ENCODE assay signal across 8 cellular contexts in genomic region chr12:56522486-56523193, GRCh38. TPM values are rescaled to one million over a fixed set of nuclear protein-coding genes. Genes with fewer than 3 reads are reported as not detected.
DNase-seq lines count a peak whose midpoint lies in the region; ATAC-seq and TF ChIP-seq lines count a peak whose summit lies in the region.

No MANE protein-coding gene starts in this region.

- no peaks in the 10 kb centered on the region for H3K27me3 Mint-ChIP-seq in CD4-positive, alpha-beta T cell

- no peak for DNase-seq in CD4-positive, alpha-beta T cell
- no peak for DNase-seq in NT2/D1 (ENCODE audit: low read depth, low spot score)
- peak; percentile 51 for DNase-seq in dermis blood vessel endothelial cell
- DNase-seq in stimulated activated CD4-positive, alpha-beta T cell treated with anti-CD3 and anti-CD28 coated beads, Interleukin-4, amount 100 ng/mL, for 4 hours = no peak
- DNase-seq in CD1c-positive myeloid dendritic cell (ENCODE audit: extremely low spot score) = no peak

- H3K9ac ChIP-seq in NT2/D1 (ENCODE audit: insufficient read length, low read depth) = peak overlapping the region; percentile 78

- no peaks in the 10 kb centered on the region for H3K36me3 Mint-ChIP-seq in CD4-positive, alpha-beta T cell (ENCODE audit: low read depth)

- H3K36me3 ChIP-seq in NT2/D1 (ENCODE audit: insufficient read depth, insufficient read length, low read length) = no peaks in the 10 kb centered on the region

- POLR2A ChIA-PET in CD4-positive, alpha-beta T cell (lab: Charles Lee) = interaction anchor here (0.9 to 3.1 kb wide), 12 partner anchors 8 to 589 kb away, joined by 3 to 18 read pairs (median 4); partner anchors contain the start of genes GLS2, PTGES3 and STAT6

- H3K9me3 ChIP-seq in CD4-positive, alpha-beta T cell (ENCODE audit: control insufficient read depth, low read length) = no peaks in the 10 kb centered on the region
- H3K9me3 ChIP-seq in NT2/D1 (ENCODE audit: insufficient read depth, low read length) (no peaks in the 10 kb centered on the region), mononuclear cell (ENCODE audit: low read depth, low read length) (no peaks in the 10 kb centered on the region)

- H3K4me3 Mint-ChIP-seq in CD4-positive, alpha-beta T cell = peak overlapping the region; percentile 98

- peaks cover 38% of the 10 kb centered on the region for H3K4me1 Mint-ChIP-seq in CD4-positive, alpha-beta T cell (ENCODE audit: low read depth)

- no peak for TF ChIP-seq CTCF in CD4-positive, alpha-beta T cell (IDR thresholded peaks at IDR 0.05)

- no peaks in the 10 kb centered on the region for H3K9me3 Mint-ChIP-seq in CD4-positive, alpha-beta T cell

- no peak for ATAC-seq in CD4-positive, alpha-beta T cell (ENCODE audit: poor library complexity)
- ATAC-seq in HG02642 (IDR thresholded peaks at IDR 0.05; ENCODE audit: poor library complexity, unreplicated experiment) (no peak), GM18861 (IDR thresholded peaks at IDR 0.05; ENCODE audit: unreplicated experiment) (no peak)

- CTCF ChIA-PET in CD4-positive, alpha-beta T cell (lab: Charles Lee) = interaction anchor here (1.3 to 1.4 kb wide), 2 partner anchors 8 to 51 kb away, joined by 4 read pairs; no protein-coding TSS in a partner anchor

- H3K4me1 ChIP-seq in NT2/D1 (ENCODE audit: insufficient read depth, insufficient read length) (no peaks in the 10 kb centered on the region), mononuclear cell (ENCODE audit: insufficient read depth, low read length) (peaks cover 43% of the 10 kb centered on the region)

- intact Hi-C loops in CD4-positive, alpha-beta T cell (cut with DNase I, micrococcal nuclease) = no loop called here

- H3K4me3 ChIP-seq in NT2/D1 (ENCODE audit: insufficient read length, low read depth) (peak overlapping the region; percentile 33), mononuclear cell (ENCODE audit: low read length) (peak overlapping the region; percentile 45)

- H3K27ac ChIP-seq in CD4-positive, alpha-beta T cell (ENCODE audit: low read depth, low read length) = no peak overlapping the region

- peak overlapping the region; percentile 71 for H3K27ac Mint-ChIP-seq in CD4-positive, alpha-beta T cell

- H3K27me3 ChIP-seq in CD4-positive, alpha-beta T cell (ENCODE audit: control insufficient read depth, insufficient read depth, low read length) = no peaks in the 10 kb centered on the region
- H3K27me3 ChIP-seq in NT2/D1 (ENCODE audit: insufficient read depth, insufficient read length) = no peaks in the 10 kb centered on the region
- no peaks in the 10 kb centered on the region for H3K27me3 ChIP-seq in mononuclear cell (ENCODE audit: insufficient read depth, low read length)

RNA-seq across cellular contexts. Expression of gene RBMS2, which starts 1.0 kb away (rescaled TPM):
- 10 to 100 TPM in 1 of 2 experiments, 1 to 10 TPM in 1; 5.1 to 10.8 TPM for total RNA-seq in CD4-positive, alpha-beta T cell
- total RNA-seq in dermis blood vessel endothelial cell (37.9 and 76.6 TPM in 2 replicates), mononuclear cell (1.5 TPM)

RNA-seq across cellular contexts. Expression of gene GLS2, which starts 34.7 kb away (rescaled TPM):
- total RNA-seq in CD4-positive, alpha-beta T cell = 1 to 10 TPM; 1.6 to 2.2 TPM
- total RNA-seq in dermis blood vessel endothelial cell (0.28 and 0.51 TPM in 2 replicates), mononuclear cell (1.2 TPM)

RNA-seq across cellular contexts. Expression of gene SPRYD4, which starts 54.3 kb away (rescaled TPM):
- 1 to 10 TPM; 7.4 to 7.9 TPM for total RNA-seq in CD4-positive, alpha-beta T cell
- total RNA-seq in dermis blood vessel endothelial cell = 1.6 and 2.4 TPM in 2 replicates
- total RNA-seq in mononuclear cell = 2.9 TPM
